ENCODE assay signal across 8 cellular contexts in genomic region chr7:26153246-26153822, GRCh38. TPM values are rescaled to one million over a fixed set of nuclear protein-coding genes. Genes with fewer than 3 reads are reported as not detected.
DNase-seq lines count a peak whose midpoint lies in the region; FAIRE-seq and TF ChIP-seq lines count a peak whose summit lies in the region.

No MANE protein-coding gene starts in this region.

- H3K9me3 ChIP-seq in OCI-LY3 (ENCODE audit: insufficient read depth, low read length) = no peaks in the 10 kb centered on the region
- no peaks in the 10 kb centered on the region for H3K9me3 ChIP-seq in osteoblast (ENCODE audit: low read depth, low read length)

- H2AFZ ChIP-seq in OCI-LY3 (ENCODE audit: low read depth, low read length) = no peak overlapping the region
- H2AFZ ChIP-seq in osteoblast (ENCODE audit: low read length) = peak overlapping the region; percentile 49

- H3K4me3 ChIP-seq in GM06990 (replicated peaks; ENCODE audit: low read depth, low read length) = peak overlapping the region; percentile 69
- H3K4me3 ChIP-seq in OCI-LY3 (ENCODE audit: low read length) = peak overlapping the region; percentile 81
- peak overlapping the region in 50 of 59 donors; percentile 32 to 73 (median 56) for H3K4me3 ChIP-seq in dorsolateral prefrontal cortex
- peak overlapping the region; percentile 65 for H3K4me3 ChIP-seq in osteoblast (ENCODE audit: insufficient read depth, low read length)

- TF ChIP-seq CTCF in GM06990 (IDR thresholded peaks at IDR 0.05; ENCODE audit: insufficient read depth, low read length, poor library complexity, severe bottlenecking) (no peak), OCI-LY3 (IDR thresholded peaks at IDR 0.05; ENCODE audit: low read depth, low read length) (no peak), dorsolateral prefrontal cortex (IDR thresholded peaks at IDR 0.05 in 54 of 56, conservative IDR thresholded peaks at IDR 0.05 in 2 of 56; ENCODE audit: low read depth in 1 of 56, partially characterized antibody in 56 of 56) (no peak), osteoblast (IDR thresholded peaks at IDR 0.05; ENCODE audit: extremely low read depth, low read depth, low read length) (no peak)

- H3K4me1 ChIP-seq in OCI-LY3 (ENCODE audit: low read length) (peaks cover 50% of the 10 kb centered on the region), osteoblast (ENCODE audit: insufficient read depth, low read length) (peaks cover 17% of the 10 kb centered on the region)

- FAIRE-seq in urothelium cell line (lab: Jason Lieb, UNC) = no peak

- no peaks in the 10 kb centered on the region for H3K27me3 ChIP-seq in GM06990 (replicated peaks; ENCODE audit: control insufficient read depth, insufficient read depth, low read length)
- H3K27me3 ChIP-seq in OCI-LY3 (ENCODE audit: low read depth, low read length) = no peaks in the 10 kb centered on the region
- H3K27me3 ChIP-seq in dorsolateral prefrontal cortex = peaks cover 0 to 53% (median 25%) of the 10 kb centered on the region in 45 donors
- peaks cover 29% of the 10 kb centered on the region for H3K27me3 ChIP-seq in osteoblast (ENCODE audit: insufficient read depth, low read length)

- H3K79me2 ChIP-seq in OCI-LY3 (ENCODE audit: low read length) (peaks cover 63% of the 10 kb centered on the region), osteoblast (ENCODE audit: insufficient read depth, low read length) (no peaks in the 10 kb centered on the region)

- H3K27ac ChIP-seq in OCI-LY3 (ENCODE audit: low read length) (peak overlapping the region; percentile 99), dorsolateral prefrontal cortex (no peak overlapping the region), osteoblast (ENCODE audit: low read depth, low read length) (no peak overlapping the region)

- H3K4me2 ChIP-seq in OCI-LY3 (ENCODE audit: low read length) (peak overlapping the region; percentile 93), osteoblast (ENCODE audit: insufficient read depth, low read length) (peak overlapping the region; percentile 47)

- intact Hi-C loops in dorsolateral prefrontal cortex (cut with DNase I) = loop anchor here in 1 of 2 donors (5.0 kb wide), 1 partner anchor 514 kb away; no protein-coding TSS in a partner anchor

- H4K20me1 ChIP-seq in OCI-LY3 (ENCODE audit: insufficient read depth, low read length) = no peaks in the 10 kb centered on the region
- H4K20me1 ChIP-seq in osteoblast (ENCODE audit: insufficient read depth, low read length) = no peaks in the 10 kb centered on the region

- DNase-seq in GM06990 (ENCODE audit: extremely low read depth, insufficient read length) (peak; percentile 62), dorsolateral prefrontal cortex (no peak), osteoblast (ENCODE audit: insufficient read length, low spot score, missing footprints) (peak; percentile 72), NCI-H2196 treated with DMSO at 0.1 percent for 48 hours (lab: John Stamatoyannopoulos, UW; ENCODE audit: unreplicated experiment) (no peak), OCI-M2 (lab: John Stamatoyannopoulos, UW; ENCODE audit: unreplicated experiment) (no peak), NCI-H187 (lab: John Stamatoyannopoulos, UW) (no peak), urothelium cell line (ENCODE audit: low spot score) (no peak)

- peak overlapping the region; percentile 70 for H3K9ac ChIP-seq in OCI-LY3 (ENCODE audit: low read length)

- H3K36me3 ChIP-seq in GM06990 (ENCODE audit: control insufficient read depth, insufficient read depth, low read length) (no peaks in the 10 kb centered on the region), OCI-LY3 (replicated peaks; ENCODE audit: low read depth, low read length) (peaks cover 3% of the 10 kb centered on the region), osteoblast (ENCODE audit: insufficient read depth, low read length) (no peaks in the 10 kb centered on the region)

RNA-seq across cellular contexts. Expression of gene NFE2L3, which starts 1.3 kb away (rescaled TPM):
- total RNA-seq in dorsolateral prefrontal cortex (1 to 10 TPM in 40 of 120 experiments, under 1 TPM in 75, not detected in 5; 0.15 to 5.3 (median 0.80) TPM), osteoblast (0.59 and 1.4 TPM in 2 replicates)

RNA-seq across cellular contexts. Expression of gene HNRNPA2B1, which starts 47.2 kb away (rescaled TPM):
- 100 to 1,000 TPM; 303 to 523 (median 384) TPM for total RNA-seq in dorsolateral prefrontal cortex
- total RNA-seq in osteoblast = 82.9 and 83.1 TPM in 2 replicates

RNA-seq across cellular contexts. Expression of gene CBX3, which starts 48.2 kb away (rescaled TPM):
- 10 to 100 TPM; 51.7 to 92.1 (median 75.3) TPM for total RNA-seq in dorsolateral prefrontal cortex
- 136 and 142 TPM in 2 replicates for total RNA-seq in osteoblast

Comparison
In these comparisons a context has a peak if more than half of its experiments do, and no peak if none do; other contexts are left out.
1. DNase-seq: peak in GM06990 (single experiment) and osteoblast (single experiment); none in dorsolateral prefrontal cortex (0 of 10), NCI-H2196 treated with DMSO at 0.1 percent for 48 hours (single experiment), OCI-M2 (single experiment), NCI-H187 (0 of 2) and urothelium cell line (single experiment).
2. Peak in every context shown above with its lines, with median percentiles within 50 percentile points of each other: H3K4me3 ChIP-seq.